ENCODE assay signal across 23 cellular contexts in the genomic region with DNA sequence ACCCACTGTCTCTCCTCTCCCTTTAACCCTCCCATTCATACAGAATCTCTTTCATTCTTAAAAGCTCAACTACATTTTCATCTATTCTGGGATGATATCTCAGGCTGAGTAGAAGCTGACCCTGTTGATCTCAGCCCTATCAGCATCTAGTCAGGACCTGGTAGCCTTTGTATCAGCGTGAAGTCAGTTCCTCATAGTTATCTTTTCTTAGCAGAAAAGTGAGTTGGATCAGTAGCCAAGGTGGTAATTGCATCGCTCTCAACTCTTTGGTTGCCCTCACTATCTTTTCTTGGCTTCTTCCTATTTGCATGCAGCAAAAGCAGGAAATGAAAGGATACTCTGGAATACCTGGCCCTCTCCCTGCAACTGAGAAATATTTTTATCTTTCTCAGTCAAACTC. TPM values are rescaled to one million over a fixed set of nuclear protein-coding genes. Genes with fewer than 3 reads are reported as not detected.
"Had no signal": no experiment of that assay in that cellular context is flagged by ENCODE, and none has a peak within 500 bp of the region (broad histone marks: within the 10 kb centered on the region; RNA-seq: fewer than 3 reads in every experiment).

No MANE protein-coding gene starts in this region.

- ATAC-seq: activated CD8-positive, alpha-beta T cell treated with anti-CD3 and anti-CD28 coated beads, Interleukin-2, amount 10 ng/mL, durations not matched to agents 7 days and 5 days; left lobe of liver; natural killer cell treated with Interleukin-12 subunit alpha and Interleukin-12 subunit beta and Interleukin-15 and Interleukin-18, amount 100 ng/mL, for 72 hours; pancreas; right cardiac atrium; stimulated activated memory B cell treated with anti-CD40 and anti-IgM and Interleukin-4, amounts not matched to agents 10 μg/mL and 1 μg/mL and 100 μg/mL, for 72 hours had no signal

- H3K27ac ChIP-seq: brain microvascular endothelial cell, pancreas, skin epidermis, WERI-Rb-1 had no signal

- H3K4me3 ChIP-seq: lung, pancreas, skin epidermis, stomach had no signal

- DNase-seq: activated CD4-positive, alpha-beta T cell treated with anti-CD3 and anti-CD28 coated beads, Interleukin-2, amount 10 ng/mL, durations not matched to agents 7 days and 5 days; activated CD4-positive, CD25-positive, alpha-beta regulatory T cell treated with anti-CD3 and anti-CD28 coated beads, Interleukin-2, amount 50 U/mL, for 72 hours; activated CD8-positive, alpha-beta T cell treated with anti-CD3 and anti-CD28 coated beads, Interleukin-2, amount 10 ng/mL, durations not matched to agents 7 days and 5 days; aorta; brain microvascular endothelial cell; caudate nucleus; dermis blood vessel endothelial cell; effector CD8-positive, alpha-beta T cell; foreskin melanocyte; immature natural killer cell; pancreas; right cardiac atrium; stimulated activated CD4-positive, alpha-beta T cell treated with anti-CD3 and anti-CD28 coated beads, Interleukin-15, amount 100 ng/mL, for 24 hours; WERI-Rb-1 had no signal

- H3K36me3 ChIP-seq: brain microvascular endothelial cell, WERI-Rb-1 had no signal

- H3K9me3 ChIP-seq: pancreas, stomach had no signal

- H3K27me3 ChIP-seq: brain microvascular endothelial cell, pancreas, stomach had no signal

- H3K4me1 ChIP-seq: pancreas had no signal

RNA-seq across cellular contexts. Expression of gene GOLT1A, which starts 13.6 kb away (rescaled TPM):
- total RNA-seq: activated CD4-positive, alpha-beta T cell treated with anti-CD3 and anti-CD28 coated beads, Interleukin-2, amount 10 ng/mL, durations not matched to agents 7 days and 5 days; activated CD8-positive, alpha-beta T cell treated with anti-CD3 and anti-CD28 coated beads, Interleukin-2, amount 10 ng/mL, durations not matched to agents 7 days and 5 days; activated T-helper 1 cell treated with anti-CD3 and anti-CD28 coated beads, Interleukin-12 subunit alpha, Interleukin-12 subunit beta, Interleukin-2, Interleukin-4 antibody, amounts not matched to agents 30 ng/mL and 10 ng/mL and 1 ng/mL, durations not matched to agents 14 hours and 24 hours and 36 hours; aorta; dermis blood vessel endothelial cell; natural killer cell treated with Interleukin-12 subunit alpha and Interleukin-12 subunit beta and Interleukin-15 and Interleukin-18, amount 100 ng/mL, for 72 hours; pulmonary artery endothelial cell; right cardiac atrium had no signal

RNA-seq across cellular contexts. Expression of gene KISS1, which starts 31.1 kb away (rescaled TPM):
- total RNA-seq: activated CD4-positive, alpha-beta T cell treated with anti-CD3 and anti-CD28 coated beads, Interleukin-2, amount 10 ng/mL, durations not matched to agents 7 days and 5 days; activated CD8-positive, alpha-beta T cell treated with anti-CD3 and anti-CD28 coated beads, Interleukin-2, amount 10 ng/mL, durations not matched to agents 7 days and 5 days; activated T-helper 1 cell treated with anti-CD3 and anti-CD28 coated beads, Interleukin-12 subunit alpha, Interleukin-12 subunit beta, Interleukin-2, Interleukin-4 antibody, amounts not matched to agents 30 ng/mL and 10 ng/mL and 1 ng/mL, durations not matched to agents 14 hours and 24 hours and 36 hours; aorta; dermis blood vessel endothelial cell; lung; natural killer cell treated with Interleukin-12 subunit alpha and Interleukin-12 subunit beta and Interleukin-15 and Interleukin-18, amount 100 ng/mL, for 72 hours; right cardiac atrium; temporal lobe had no signal
